Comparison of ENCODE assay signal across 8 cellular contexts in genomic region chr4:168514249-168514852, GRCh38. TPM values are rescaled to one million over a fixed set of nuclear protein-coding genes. Genes with fewer than 3 reads are reported as not detected.
A peak's percentile ranks its signal among the peaks of the same experiment; 100 is the strongest.
DNase-seq lines count a peak whose midpoint lies in the region; ATAC-seq and TF ChIP-seq lines count a peak whose summit lies in the region.

No MANE protein-coding gene starts in this region.

- H3K9me3 ChIP-seq in OCI-LY3 (ENCODE audit: insufficient read depth, low read length) (no peaks in the 10 kb centered on the region), fibroblast of lung (ENCODE audit: control insufficient read depth, insufficient read depth, low read depth, low read length) (no peaks in the 10 kb centered on the region), thyroid gland (no peaks in the 10 kb centered on the region)

- H3K27ac ChIP-seq in OCI-LY3 (ENCODE audit: low read length) (no peak overlapping the region), fibroblast of lung (ENCODE audit: insufficient read depth, low read length) (no peak overlapping the region), thyroid gland (peak overlapping the region in 2 of 3 donors; percentile 25 to 33)

- no peaks in the 10 kb centered on the region for H3K4me1 ChIP-seq in OCI-LY3 (ENCODE audit: low read length)
- no peaks in the 10 kb centered on the region for H3K4me1 ChIP-seq in fibroblast of lung (ENCODE audit: control insufficient read depth, extremely low read depth, insufficient read depth, low read length)
- peaks cover 27 to 34% of the 10 kb centered on the region in 2 donors for H3K4me1 ChIP-seq in thyroid gland

- H3K36me3 ChIP-seq in OCI-LY3 (replicated peaks; ENCODE audit: low read depth, low read length) (no peaks in the 10 kb centered on the region), fibroblast of lung (ENCODE audit: control insufficient read depth, insufficient read depth, low read length) (no peaks in the 10 kb centered on the region), thyroid gland (no peaks in the 10 kb centered on the region)

- intact Hi-C loops in thyroid gland (cut with DNase I), result no loop called here

- no peak overlapping the region for H3K9ac ChIP-seq in OCI-LY3 (ENCODE audit: low read length)
- no peak overlapping the region for H3K9ac ChIP-seq in fibroblast of lung (ENCODE audit: insufficient read depth, low read length)

- no peak for ATAC-seq in HG02610 (IDR thresholded peaks at IDR 0.05; ENCODE audit: unreplicated experiment)
- no peak for ATAC-seq in GM18870 (IDR thresholded peaks at IDR 0.05; ENCODE audit: unreplicated experiment)

- 16 to 20% methylated on average over 3 of the region's 3 CpGs for WGBS in thyroid gland, 2 donors

- TF ChIP-seq POLR2A in thyroid gland (IDR thresholded peaks at IDR 0.05), result no peak

- DNase-seq in SIG-M5 treated with dmso at 0.1 percent for 504 hours (lab: John Stamatoyannopoulos, UW; ENCODE audit: unreplicated experiment), result peak; percentile 33
- DNase-seq in SIG-M5 (lab: John Stamatoyannopoulos, UW), result no peak
- peak; percentile 29 to 70 for DNase-seq in fibroblast of lung (ENCODE audit: low read depth in 2 of 2)
- DNase-seq in thyroid gland, result no peak
- no peak for DNase-seq in NCI-H2029 treated with DMSO at 0.1 percent for 48 hours (lab: John Stamatoyannopoulos, UW)

- no peak overlapping the region for H3K4me3 ChIP-seq in OCI-LY3 (ENCODE audit: low read length)
- H3K4me3 ChIP-seq in fibroblast of lung (replicated peaks in 1 of 4; ENCODE audit: control extremely low read depth in 1 of 4, insufficient read depth in 1 of 4, low read depth in 3 of 4, low read length in 4 of 4), result no peak overlapping the region
- H3K4me3 ChIP-seq in thyroid gland (replicated peaks in 1 of 3), result no peak overlapping the region

- H3K4me2 ChIP-seq in OCI-LY3 (ENCODE audit: low read length), result peak overlapping the region; percentile 14
- no peak overlapping the region for H3K4me2 ChIP-seq in fibroblast of lung (ENCODE audit: extremely low read depth, insufficient read depth, low read length)

- H3K27me3 ChIP-seq in OCI-LY3 (ENCODE audit: low read depth, low read length) (no peaks in the 10 kb centered on the region; the same call in 1 of the 2 replicates), fibroblast of lung (ENCODE audit: control insufficient read depth, insufficient read depth, low read length) (no peaks in the 10 kb centered on the region), thyroid gland (no peaks in the 10 kb centered on the region)

- H3K79me2 ChIP-seq in OCI-LY3 (ENCODE audit: low read length) (no peaks in the 10 kb centered on the region), fibroblast of lung (ENCODE audit: control insufficient read depth, insufficient read depth, low read length) (no peaks in the 10 kb centered on the region)

- H4K20me1 ChIP-seq in OCI-LY3 (ENCODE audit: insufficient read depth, low read length) (no peaks in the 10 kb centered on the region), fibroblast of lung (ENCODE audit: control insufficient read depth, extremely low read depth, insufficient read depth, low read length) (no peaks in the 10 kb centered on the region)

- H2AFZ ChIP-seq in OCI-LY3 (ENCODE audit: low read depth, low read length) (no peak overlapping the region), fibroblast of lung (ENCODE audit: low read length) (no peak overlapping the region)

- TF ChIP-seq CTCF in OCI-LY3 (IDR thresholded peaks at IDR 0.05; ENCODE audit: low read depth, low read length), result peak; percentile 66
- no peak for TF ChIP-seq CTCF in fibroblast of lung (conservative IDR thresholded peaks at IDR 0.05 in 1 of 2, IDR thresholded peaks at IDR 0.05 in 1 of 2; ENCODE audit: low read depth in 1 of 2, low read length in 2 of 2)
- peak in 4 of 6 experiments; percentile 13 to 56 (median 38) for TF ChIP-seq CTCF in thyroid gland (IDR thresholded peaks at IDR 0.05)

RNA-seq across cellular contexts. Expression of gene PALLD, which starts 17.5 kb away (rescaled TPM):
- total RNA-seq in fibroblast of lung (109 and 205 TPM in 2 replicates), thyroid gland (100 to 1,000 TPM; 152 to 311 (median 226) TPM)
- 200 and 250 TPM in 2 replicates for polyA plus RNA-seq in fibroblast of lung
- polyA plus RNA-seq in fibroblast of lung (2012), result 215 and 223 TPM in 2 replicates
- 319 and 473 TPM in 2 replicates for polyA minus RNA-seq in fibroblast of lung (ENCODE audit: low replicate concordance)

RNA-seq across cellular contexts. Expression of gene DDX60L, which starts 34.1 kb away (rescaled TPM):
- total RNA-seq in fibroblast of lung, result 15.7 and 29.1 TPM in 2 replicates
- 11.2 and 15.6 TPM in 2 replicates for polyA plus RNA-seq in fibroblast of lung
- 6.0 and 8.5 TPM in 2 replicates for polyA plus RNA-seq in fibroblast of lung (2012)
- 5.7 and 7.6 TPM in 2 replicates for polyA minus RNA-seq in fibroblast of lung (ENCODE audit: low replicate concordance)
- total RNA-seq in thyroid gland, result 10 to 100 TPM; 16.4 to 33.9 (median 27.2) TPM

Comparison
In these comparisons a context has a peak if more than half of its experiments do, and no peak if none do; other contexts are left out.
1. DNase-seq: peak in SIG-M5 treated with dmso at 0.1 percent for 504 hours (single experiment) and fibroblast of lung (2 of 2); none in SIG-M5 (single experiment), thyroid gland (0 of 2) and NCI-H2029 treated with DMSO at 0.1 percent for 48 hours (single experiment).
2. H3K27ac ChIP-seq: peak in thyroid gland (2 of 3); none in OCI-LY3 (single experiment) and fibroblast of lung (single experiment).
3. CTCF ChIP-seq: peak in OCI-LY3 (single experiment) and thyroid gland (4 of 6); none in fibroblast of lung (0 of 2).